ENCODE assay signal across 14 cellular contexts in genomic region chr7:142434666-142435174, GRCh38.
DNase-seq lines count a peak whose midpoint lies in the region; ATAC-seq and TF ChIP-seq lines count a peak whose summit lies in the region.
"Had no signal": no experiment of that assay in that cellular context is flagged by ENCODE, and none has a peak within 500 bp of the region (broad histone marks: within the 10 kb centered on the region; RNA-seq: fewer than 3 reads in every experiment).

No MANE protein-coding gene starts in this region.

- DNase-seq in CD4-positive, alpha-beta T cell = no peak
- DNase-seq in GM13977 (ENCODE audit: low spot score) (peak; percentile 17), immature natural killer cell (no peak), heart right ventricle (no peak), NCI-H82 treated with DMSO at 0.1 percent for 48 hours (lab: John Stamatoyannopoulos, UW; ENCODE audit: unreplicated experiment) (no peak), GM19240 (ENCODE audit: insufficient read length, low spot score) (no peak)
- DNase-seq in activated CD4-positive, alpha-beta memory T cell treated with anti-CD3 and anti-CD28 coated beads for 36 hours = no peak
- DNase-seq: AML-193, gastrocnemius medialis, GOT3, NCI-H187, psoas muscle, SJCRH30 had no signal

- H3K36me3 Mint-ChIP-seq in CD4-positive, alpha-beta T cell (ENCODE audit: low read depth) = no peaks in the 10 kb centered on the region
- no peaks in the 10 kb centered on the region for H3K36me3 Mint-ChIP-seq in activated CD4-positive, alpha-beta memory T cell treated with anti-CD3 and anti-CD28 coated beads for 36 hours
- H3K36me3 Mint-ChIP-seq in immature natural killer cell = no peaks in the 10 kb centered on the region

- no peaks in the 10 kb centered on the region for H3K9me3 ChIP-seq in CD4-positive, alpha-beta T cell (ENCODE audit: control insufficient read depth, low read length)
- peaks cover 0 to 4% (median 0%) of the 10 kb centered on the region in 11 donors for H3K9me3 ChIP-seq in heart right ventricle
- H3K9me3 ChIP-seq: gastrocnemius medialis, psoas muscle, SJCRH30 had no signal

- peaks cover 0 to 2% (median 0%) of the 10 kb centered on the region in 9 donors for H3K4me1 ChIP-seq in heart right ventricle
- H3K4me1 ChIP-seq: gastrocnemius medialis, psoas muscle had no signal

- H3K4me3 ChIP-seq in heart right ventricle = no peak overlapping the region
- H3K4me3 ChIP-seq: gastrocnemius medialis, psoas muscle, SJCRH30 had no signal

- POLR2A ChIA-PET in CD4-positive, alpha-beta T cell (lab: Charles Lee) = interaction anchor here (2.4 kb wide), 1 partner anchor 363 kb away, joined by 23 read pairs; no protein-coding TSS in a partner anchor
- POLR2A ChIA-PET in activated CD4-positive, alpha-beta memory T cell treated with anti-CD3 and anti-CD28 coated beads for 36 hours (lab: Charles Lee) = interaction anchor here (1.1 to 2.0 kb wide), 3 partner anchors 9 to 11 kb away, joined by 4 read pairs; no protein-coding TSS in a partner anchor

- H3K27ac Mint-ChIP-seq in CD4-positive, alpha-beta T cell = peak overlapping the region; percentile 57
- H3K27ac Mint-ChIP-seq in activated CD4-positive, alpha-beta memory T cell treated with anti-CD3 and anti-CD28 coated beads for 36 hours = no peak overlapping the region
- H3K27ac Mint-ChIP-seq in immature natural killer cell = peak overlapping the region in 4 of 6 donors; percentile 18 to 70 (median 40)
- H3K27ac Mint-ChIP-seq: nephron had no signal

- ATAC-seq in CD4-positive, alpha-beta T cell (ENCODE audit: poor library complexity) = no peak
- ATAC-seq in heart right ventricle = no peak
- ATAC-seq: gastrocnemius medialis, psoas muscle had no signal

- WGBS in heart right ventricle, 2 donors = 86 to 91% methylated on average over 7 of the region's 7 CpGs

- CTCF ChIA-PET in CD4-positive, alpha-beta T cell (lab: Charles Lee) = no interaction called here
- CTCF ChIA-PET in activated CD4-positive, alpha-beta memory T cell treated with anti-CD3 and anti-CD28 coated beads for 36 hours (lab: Charles Lee) = interaction anchor here (1.0 to 2.9 kb wide), 7 partner anchors 10 to 51 kb away, joined by 3 to 11 read pairs (median 5); no protein-coding TSS in a partner anchor

- intact Hi-C loops in CD4-positive, alpha-beta T cell (cut with DNase I, micrococcal nuclease) = no loop called here
- intact Hi-C loops in activated CD4-positive, alpha-beta memory T cell treated with anti-CD3 and anti-CD28 coated beads for 36 hours (cut with micrococcal nuclease) = loop anchor here (10.0 kb wide), 1 partner anchor 570 kb away; no protein-coding TSS in a partner anchor
- intact Hi-C loops in heart right ventricle (cut with DNase I) = no loop called here

- peak overlapping the region; percentile 74 for H3K4me3 Mint-ChIP-seq in CD4-positive, alpha-beta T cell
- H3K4me3 Mint-ChIP-seq in activated CD4-positive, alpha-beta memory T cell treated with anti-CD3 and anti-CD28 coated beads for 36 hours = peak overlapping the region; percentile 33
- peak overlapping the region; percentile 66 to 82 (median 79) for H3K4me3 Mint-ChIP-seq in immature natural killer cell
- H3K4me3 Mint-ChIP-seq: nephron had no signal

- in situ Hi-C loops in GM13977 (cut with MboI; ENCODE audit: low pct_unique_long_range_greater_than_20kb, low sequenced_read_pairs, unreplicated experiment) = no loop called here

- no peak for TF ChIP-seq CTCF in CD4-positive, alpha-beta T cell (IDR thresholded peaks at IDR 0.05)
- TF ChIP-seq CTCF in GM13977 (IDR thresholded peaks at IDR 0.05; ENCODE audit: extremely low read depth, insufficient read depth, missing control alignments) = no peak
- TF ChIP-seq CTCF in heart right ventricle (IDR thresholded peaks at IDR 0.05) = no peak

- H3K27me3 Mint-ChIP-seq in CD4-positive, alpha-beta T cell = no peaks in the 10 kb centered on the region
- peaks cover 2% of the 10 kb centered on the region for H3K27me3 Mint-ChIP-seq in activated CD4-positive, alpha-beta memory T cell treated with anti-CD3 and anti-CD28 coated beads for 36 hours
- peaks cover 2 to 4% (median 3%) of the 10 kb centered on the region in 3 donors for H3K27me3 Mint-ChIP-seq in immature natural killer cell (ENCODE audit: low read depth in 3 of 3)

- no peak overlapping the region for H3K27ac ChIP-seq in CD4-positive, alpha-beta T cell (ENCODE audit: low read depth, low read length)
- no peak overlapping the region for H3K27ac ChIP-seq in heart right ventricle
- H3K27ac ChIP-seq: gastrocnemius medialis, psoas muscle, SJCRH30 had no signal

- H3K9me3 Mint-ChIP-seq in CD4-positive, alpha-beta T cell = no peaks in the 10 kb centered on the region
- no peaks in the 10 kb centered on the region for H3K9me3 Mint-ChIP-seq in activated CD4-positive, alpha-beta memory T cell treated with anti-CD3 and anti-CD28 coated beads for 36 hours
- no peaks in the 10 kb centered on the region for H3K9me3 Mint-ChIP-seq in immature natural killer cell

- peaks cover 41% of the 10 kb centered on the region for H3K4me1 Mint-ChIP-seq in CD4-positive, alpha-beta T cell (ENCODE audit: low read depth)
- peaks cover 36% of the 10 kb centered on the region for H3K4me1 Mint-ChIP-seq in activated CD4-positive, alpha-beta memory T cell treated with anti-CD3 and anti-CD28 coated beads for 36 hours (ENCODE audit: low read depth)
- H3K4me1 Mint-ChIP-seq in immature natural killer cell = peaks cover 22 to 24% of the 10 kb centered on the region in 2 donors
- H3K4me1 Mint-ChIP-seq: nephron had no signal

- H3K27me3 ChIP-seq in CD4-positive, alpha-beta T cell (ENCODE audit: control insufficient read depth, insufficient read depth, low read length) = no peaks in the 10 kb centered on the region
- peaks cover 0 to 9% (median 0%) of the 10 kb centered on the region in 7 donors for H3K27me3 ChIP-seq in heart right ventricle
- H3K27me3 ChIP-seq: gastrocnemius medialis, SJCRH30 had no signal

- H3K36me3 ChIP-seq in heart right ventricle = no peaks in the 10 kb centered on the region
- H3K36me3 ChIP-seq: gastrocnemius medialis, SJCRH30 had no signal
